In the genomic region with DNA sequence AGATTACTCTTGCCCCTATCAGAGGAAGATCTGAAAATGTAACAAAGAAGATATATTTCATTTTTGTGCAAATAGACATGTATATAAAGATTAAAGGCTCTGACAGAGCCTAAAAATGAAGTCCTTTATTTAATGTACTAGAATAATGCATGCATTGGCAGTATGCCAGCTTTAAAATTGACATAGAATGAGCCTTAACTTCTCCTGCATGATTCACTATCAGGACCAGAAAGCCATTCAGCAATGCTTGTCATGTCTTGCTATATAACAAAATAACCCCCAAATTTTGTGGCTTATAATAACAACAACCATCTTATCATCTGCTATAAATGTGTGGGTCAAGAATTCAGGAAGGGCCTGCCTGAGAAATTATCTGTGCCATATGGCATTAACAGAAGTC, we compare ENCODE assay signal across 19 cellular contexts.
"Had no signal": no experiment of that assay in that cellular context is flagged by ENCODE, and none has a peak within 500 bp of the region (broad histone marks: within the 10 kb centered on the region; RNA-seq: fewer than 3 reads in every experiment).

No MANE protein-coding gene starts in this region.

- DNase-seq: activated CD4-positive, alpha-beta T cell treated with anti-CD3 and anti-CD28 coated beads, Interleukin-2, amount 50 U/mL, for 4 hours; activated CD4-positive, CD25-positive, alpha-beta regulatory T cell treated with anti-CD3 and anti-CD28 coated beads, Interleukin-2, amount 50 U/mL, for 72 hours; activated CD8-positive, alpha-beta memory T cell treated with anti-CD3 and anti-CD28 coated beads, Interleukin-2, amount 10 ng/mL, durations not matched to agents 7 days and 5 days; activated effector memory CD4-positive, alpha-beta T cell treated with anti-CD3 and anti-CD28 coated beads, Interleukin-2, amount 50 U/mL, for 16 hours; activated naive CD8-positive, alpha-beta T cell treated with anti-CD3 and anti-CD28 coated beads for 36 hours; activated T-cell treated with anti-CD3 and anti-CD28 coated beads, Interleukin-2, amount 50 U/mL, for 24 hours; anterior cingulate cortex; endodermal cell; kidney; left ventricle myocardium superior; mesendoderm; psoas muscle; spleen; stimulated activated CD4-positive, alpha-beta T cell treated with anti-CD3 and anti-CD28 coated beads, Interleukin-1b, Interleukin-23, amount 100 ng/mL, for 48 hours; tibial artery had no signal

- H3K4me1 Mint-ChIP-seq: activated CD8-positive, alpha-beta memory T cell treated with anti-CD3 and anti-CD28 coated beads, Interleukin-2, amount 10 ng/mL, durations not matched to agents 7 days and 5 days; stimulated activated memory B cell treated with anti-CD40 and anti-IgM and Interleukin-4, amounts not matched to agents 10 μg/mL and 1 μg/mL and 100 μg/mL, for 72 hours had no signal

- H3K27ac ChIP-seq: hepatocyte, psoas muscle, spleen, tibial artery, vagina had no signal

- H3K27ac Mint-ChIP-seq: activated CD8-positive, alpha-beta memory T cell treated with anti-CD3 and anti-CD28 coated beads, Interleukin-2, amount 10 ng/mL, durations not matched to agents 7 days and 5 days; activated naive CD8-positive, alpha-beta T cell treated with anti-CD3 and anti-CD28 coated beads for 36 hours; activated T-cell treated with anti-CD3 and anti-CD28 coated beads, Interleukin-2, amount 50 U/mL, for 24 hours; endodermal cell; stimulated activated memory B cell treated with anti-CD40 and anti-IgM and Interleukin-4, amounts not matched to agents 10 μg/mL and 1 μg/mL and 100 μg/mL, for 72 hours had no signal

- H3K9me3 Mint-ChIP-seq: activated naive CD8-positive, alpha-beta T cell treated with anti-CD3 and anti-CD28 coated beads for 36 hours; activated T-cell treated with anti-CD3 and anti-CD28 coated beads, Interleukin-2, amount 50 U/mL, for 24 hours; endodermal cell; stimulated activated memory B cell treated with anti-CD40 and anti-IgM and Interleukin-4, amounts not matched to agents 10 μg/mL and 1 μg/mL and 100 μg/mL, for 72 hours had no signal

- H3K36me3 Mint-ChIP-seq: activated CD8-positive, alpha-beta memory T cell treated with anti-CD3 and anti-CD28 coated beads, Interleukin-2, amount 10 ng/mL, durations not matched to agents 7 days and 5 days; stimulated activated memory B cell treated with anti-CD40 and anti-IgM and Interleukin-4, amounts not matched to agents 10 μg/mL and 1 μg/mL and 100 μg/mL, for 72 hours had no signal

- H3K27me3 Mint-ChIP-seq: activated CD8-positive, alpha-beta memory T cell treated with anti-CD3 and anti-CD28 coated beads, Interleukin-2, amount 10 ng/mL, durations not matched to agents 7 days and 5 days; stimulated activated memory B cell treated with anti-CD40 and anti-IgM and Interleukin-4, amounts not matched to agents 10 μg/mL and 1 μg/mL and 100 μg/mL, for 72 hours had no signal

- H3K4me3 Mint-ChIP-seq: activated CD8-positive, alpha-beta memory T cell treated with anti-CD3 and anti-CD28 coated beads, Interleukin-2, amount 10 ng/mL, durations not matched to agents 7 days and 5 days; activated naive CD8-positive, alpha-beta T cell treated with anti-CD3 and anti-CD28 coated beads for 36 hours; activated T-cell treated with anti-CD3 and anti-CD28 coated beads, Interleukin-2, amount 50 U/mL, for 24 hours; endodermal cell; stimulated activated memory B cell treated with anti-CD40 and anti-IgM and Interleukin-4, amounts not matched to agents 10 μg/mL and 1 μg/mL and 100 μg/mL, for 72 hours had no signal

- ATAC-seq: activated CD8-positive, alpha-beta memory T cell treated with anti-CD3 and anti-CD28 coated beads, Interleukin-2, amount 10 ng/mL, durations not matched to agents 7 days and 5 days; left ventricle myocardium superior; psoas muscle; sciatic nerve; stimulated activated memory B cell treated with anti-CD40 and anti-IgM and Interleukin-4, amounts not matched to agents 10 μg/mL and 1 μg/mL and 100 μg/mL, for 72 hours had no signal
